ENCODE assay signal across 6 cellular contexts in the genomic region with DNA sequence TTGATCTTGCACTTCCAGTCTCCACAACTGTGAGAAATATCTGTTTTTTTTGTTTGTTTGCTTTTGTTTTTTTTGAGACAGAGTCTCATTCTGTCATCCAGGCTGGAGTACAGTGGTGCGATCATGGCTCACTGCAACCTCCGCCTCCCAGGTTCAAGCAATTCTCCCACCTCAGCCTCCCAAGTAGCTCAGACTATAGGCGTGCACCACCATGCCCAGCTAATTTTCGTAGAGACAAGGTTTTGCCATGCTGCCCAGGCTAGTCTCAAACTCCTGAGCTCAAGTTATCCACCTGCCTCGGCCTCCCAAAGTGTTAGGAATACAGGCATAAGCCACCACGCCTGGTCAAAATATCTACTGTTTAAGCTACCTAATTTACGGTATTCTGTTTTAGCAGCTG.
DNase-seq lines count a peak whose midpoint lies in the region; ATAC-seq and TF ChIP-seq lines count a peak whose summit lies in the region.
"Not testable (repeated sequence)": the region's sequence is repeated elsewhere in the genome, so short reads cannot be mapped to it uniquely, and the experiment has no call there.

No MANE protein-coding gene starts in this region.

- TSS peak; percentile 25 for BruUV-seq in PC-9 (replicated peaks; lab: Mats Ljungman, UMichigan)

- H3K79me2 ChIP-seq in PC-9 (ENCODE audit: low read depth) = not testable (repeated sequence)

- not testable (repeated sequence) for H3K9me3 ChIP-seq in PC-9 (ENCODE audit: insufficient read depth, low read depth); aorta (ENCODE audit: control insufficient read depth, low read length)

- not testable (repeated sequence) for H3K4me2 ChIP-seq in PC-9

- not testable (repeated sequence) for H3K36me3 ChIP-seq in PC-9 (ENCODE audit: low read depth); aorta (ENCODE audit: control insufficient read depth in 1 of 2, insufficient read depth in 2 of 2, low read length in 1 of 2)

- H3K4me1 Mint-ChIP-seq in activated CD4-positive, alpha-beta T cell treated with anti-CD3 and anti-CD28 coated beads, Interleukin-2, amount 10 ng/mL, durations not matched to agents 24 days and 14 days; activated CD8-positive, alpha-beta T cell treated with anti-CD3 and anti-CD28 coated beads, Interleukin-2, amount 10 ng/mL, durations not matched to agents 7 days and 5 days (ENCODE audit: low read depth): not testable (repeated sequence)

- not testable (repeated sequence) for H3K9me3 Mint-ChIP-seq in activated CD4-positive, alpha-beta T cell treated with anti-CD3 and anti-CD28 coated beads, Interleukin-2, amount 10 ng/mL, durations not matched to agents 24 days and 14 days; activated CD8-positive, alpha-beta T cell treated with anti-CD3 and anti-CD28 coated beads, Interleukin-2, amount 10 ng/mL, durations not matched to agents 7 days and 5 days (ENCODE audit: insufficient read depth)

- TF ChIP-seq CTCF in PC-9 (conservative IDR thresholded peaks at IDR 0.05) = not testable (repeated sequence)

- not testable (repeated sequence) for DNase-seq in PC-9
- peak; percentile 59 for DNase-seq in activated CD4-positive, alpha-beta T cell treated with anti-CD3 and anti-CD28 coated beads, Interleukin-2, amount 10 ng/mL, durations not matched to agents 24 days and 14 days
- DNase-seq in activated CD8-positive, alpha-beta T cell treated with anti-CD3 and anti-CD28 coated beads, Interleukin-2, amount 10 ng/mL, durations not matched to agents 7 days and 5 days = peak; percentile 21
- DNase-seq in cardiac septum (ENCODE audit: low spot score) = peak; percentile 72
- peak; percentile 81 for DNase-seq in posterior vena cava (ENCODE audit: low spot score)
- DNase-seq in aorta = peak; percentile 40 to 72

- not testable (repeated sequence) for H3K36me3 Mint-ChIP-seq in activated CD4-positive, alpha-beta T cell treated with anti-CD3 and anti-CD28 coated beads, Interleukin-2, amount 10 ng/mL, durations not matched to agents 24 days and 14 days (ENCODE audit: low read depth); activated CD8-positive, alpha-beta T cell treated with anti-CD3 and anti-CD28 coated beads, Interleukin-2, amount 10 ng/mL, durations not matched to agents 7 days and 5 days (ENCODE audit: low read depth)

- CTCF ChIA-PET in PC-9 (lab: Charles Lee); activated CD8-positive, alpha-beta T cell treated with anti-CD3 and anti-CD28 coated beads, Interleukin-2, amount 10 ng/mL, durations not matched to agents 7 days and 5 days (lab: Charles Lee): not testable (repeated sequence)

- H3K9me2 ChIP-seq in PC-9 (ENCODE audit: insufficient read depth) = not testable (repeated sequence)

- 96 to 97% methylated on average over 6 to 7 of the region's 7 CpGs for WGBS in aorta, 2 donors

- not testable (repeated sequence) for ATAC-seq in activated CD8-positive, alpha-beta T cell treated with anti-CD3 and anti-CD28 coated beads, Interleukin-2, amount 10 ng/mL, durations not matched to agents 7 days and 5 days; aorta (ENCODE audit: low FRiP score)

- H3K4me1 ChIP-seq in PC-9 (replicated peaks; ENCODE audit: insufficient read depth); aorta (ENCODE audit: control insufficient read depth in 1 of 2, insufficient read depth in 2 of 2, low read length in 2 of 2): not testable (repeated sequence)

- intact Hi-C loops in PC-9 (cut with micrococcal nuclease; ENCODE audit: unreplicated experiment); activated CD4-positive, alpha-beta T cell treated with anti-CD3 and anti-CD28 coated beads, Interleukin-2, amount 10 ng/mL, durations not matched to agents 24 days and 14 days (cut with micrococcal nuclease); cardiac septum (cut with DNase I); posterior vena cava (cut with DNase I); aorta (cut with DNase I): not testable (repeated sequence)

- H3F3A ChIP-seq in PC-9 (ENCODE audit: insufficient read depth, low read depth) = not testable (repeated sequence)

- H3K4me3 Mint-ChIP-seq in activated CD4-positive, alpha-beta T cell treated with anti-CD3 and anti-CD28 coated beads, Interleukin-2, amount 10 ng/mL, durations not matched to agents 24 days and 14 days; activated CD8-positive, alpha-beta T cell treated with anti-CD3 and anti-CD28 coated beads, Interleukin-2, amount 10 ng/mL, durations not matched to agents 7 days and 5 days: not testable (repeated sequence)

- POLR2A ChIA-PET in PC-9 (lab: Charles Lee; ENCODE audit: unreplicated experiment); activated CD8-positive, alpha-beta T cell treated with anti-CD3 and anti-CD28 coated beads, Interleukin-2, amount 10 ng/mL, durations not matched to agents 7 days and 5 days (lab: Charles Lee): not testable (repeated sequence)

- H3K4me3 ChIP-seq in PC-9; aorta (ENCODE audit: low read length in 2 of 2): not testable (repeated sequence)

- not testable (repeated sequence) for H3K27ac ChIP-seq in PC-9; aorta (ENCODE audit: low read depth in 1 of 2, low read length in 2 of 2)

- H3K27me3 Mint-ChIP-seq in activated CD4-positive, alpha-beta T cell treated with anti-CD3 and anti-CD28 coated beads, Interleukin-2, amount 10 ng/mL, durations not matched to agents 24 days and 14 days; activated CD8-positive, alpha-beta T cell treated with anti-CD3 and anti-CD28 coated beads, Interleukin-2, amount 10 ng/mL, durations not matched to agents 7 days and 5 days (ENCODE audit: low read depth): not testable (repeated sequence)

- H3K27ac Mint-ChIP-seq in activated CD4-positive, alpha-beta T cell treated with anti-CD3 and anti-CD28 coated beads, Interleukin-2, amount 10 ng/mL, durations not matched to agents 24 days and 14 days; activated CD8-positive, alpha-beta T cell treated with anti-CD3 and anti-CD28 coated beads, Interleukin-2, amount 10 ng/mL, durations not matched to agents 7 days and 5 days: not testable (repeated sequence)

- not testable (repeated sequence) for H3K27me3 ChIP-seq in PC-9 (ENCODE audit: insufficient read depth, low read depth); aorta (ENCODE audit: control insufficient read depth in 1 of 2, insufficient read depth in 2 of 2, low read length in 1 of 2)

- not testable (repeated sequence) for H4K20me1 ChIP-seq in PC-9 (ENCODE audit: insufficient read depth)

- H2AFZ ChIP-seq in PC-9 = not testable (repeated sequence)
